25 cellular contexts compared by ENCODE assay signal in genomic region chr19:45710731-45711130, GRCh38. TPM values are rescaled to one million over a fixed set of nuclear protein-coding genes. Genes with fewer than 3 reads are reported as not detected.
DNase-seq lines count a peak whose midpoint lies in the region; ATAC-seq, FAIRE-seq and TF ChIP-seq lines count a peak whose summit lies in the region.
"Had no signal": no experiment of that assay in that cellular context is flagged by ENCODE, and none has a peak within 500 bp of the region (broad histone marks: within the 10 kb centered on the region; RNA-seq: fewer than 3 reads in every experiment).

No MANE protein-coding gene starts in this region.

- H3K27me3 ChIP-seq in OCI-LY3 (ENCODE audit: low read depth, low read length) (no peaks in the 10 kb centered on the region), K562 (ENCODE audit: control insufficient read depth in 2 of 2, insufficient read depth in 2 of 2, low read length in 2 of 2) (no peaks in the 10 kb centered on the region), ascending aorta (no peaks in the 10 kb centered on the region)

- no peak overlapping the region for H3K4me3 Mint-ChIP-seq in activated CD8-positive, alpha-beta T cell treated with anti-CD3 and anti-CD28 coated beads for 36 hours
- no peak overlapping the region for H3K4me3 Mint-ChIP-seq in activated CD8-positive, alpha-beta T cell treated with anti-CD3 and anti-CD28 coated beads, Interleukin-2, amount 10 ng/mL, durations not matched to agents 7 days and 5 days
- H3K4me3 Mint-ChIP-seq in osteocyte (ENCODE audit: unreplicated experiment) = no peak overlapping the region
- H3K4me3 Mint-ChIP-seq: dendritic cell treated with granulocyte-macrophage colony-stimulating factor and Interleukin-4, amounts not matched to agents 40 ng/mL and 50 ng/mL, for 4 days; HFFc6; T-cell had no signal

- WGBS in K562 (ENCODE audit: insufficient coverage, low coverage, missing lambda C conversion rate) = 71% methylated on average over 7 of the region's 8 CpGs

- H3K27ac ChIP-seq in OCI-LY3 (ENCODE audit: low read length) (no peak overlapping the region), K562 (ENCODE audit: extremely low read depth, low read depth, low read length) (no peak overlapping the region), ascending aorta (no peak overlapping the region), coronary artery (no peak overlapping the region)
- H3K27ac ChIP-seq: skin epidermis, WERI-Rb-1 had no signal

- peaks cover 28% of the 10 kb centered on the region for H3K79me2 ChIP-seq in OCI-LY3 (ENCODE audit: low read length)
- peaks cover 30% of the 10 kb centered on the region for H3K79me2 ChIP-seq in K562 (ENCODE audit: control insufficient read depth, insufficient read depth, low read length)

- no peak overlapping the region for H3K9ac ChIP-seq in OCI-LY3 (ENCODE audit: low read length)
- H3K9ac ChIP-seq in K562 (ENCODE audit: insufficient read depth in 1 of 2, low read depth in 2 of 2, low read length in 2 of 2) = no peak overlapping the region

- H3K9me3 Mint-ChIP-seq in activated CD8-positive, alpha-beta T cell treated with anti-CD3 and anti-CD28 coated beads for 36 hours = no peaks in the 10 kb centered on the region
- H3K9me3 Mint-ChIP-seq in activated CD8-positive, alpha-beta T cell treated with anti-CD3 and anti-CD28 coated beads, Interleukin-2, amount 10 ng/mL, durations not matched to agents 7 days and 5 days (ENCODE audit: insufficient read depth) = no peaks in the 10 kb centered on the region
- no peaks in the 10 kb centered on the region for H3K9me3 Mint-ChIP-seq in osteocyte (ENCODE audit: unreplicated experiment)
- H3K9me3 Mint-ChIP-seq: dendritic cell treated with granulocyte-macrophage colony-stimulating factor and Interleukin-4, amounts not matched to agents 40 ng/mL and 50 ng/mL, for 4 days; HFFc6; T-cell had no signal

- no TSS peak for BruUV-seq in K562 (replicated peaks; lab: Mats Ljungman, UMichigan)

- peaks cover 29% of the 10 kb centered on the region for H3K36me3 ChIP-seq in OCI-LY3 (replicated peaks; ENCODE audit: low read depth, low read length)
- H3K36me3 ChIP-seq in K562 (ENCODE audit: control insufficient read depth, insufficient read depth, low read length) = peaks cover 41% of the 10 kb centered on the region; the same call in 2 of the 3 replicates
- H3K36me3 ChIP-seq in ascending aorta = peaks cover 24 to 25% of the 10 kb centered on the region in 2 donors

- peaks cover 16% of the 10 kb centered on the region for H3K36me3 Mint-ChIP-seq in activated CD8-positive, alpha-beta T cell treated with anti-CD3 and anti-CD28 coated beads for 36 hours (ENCODE audit: low read depth)
- H3K36me3 Mint-ChIP-seq in activated CD8-positive, alpha-beta T cell treated with anti-CD3 and anti-CD28 coated beads, Interleukin-2, amount 10 ng/mL, durations not matched to agents 7 days and 5 days (ENCODE audit: low read depth) = peaks cover 23% of the 10 kb centered on the region
- H3K36me3 Mint-ChIP-seq in osteocyte (ENCODE audit: unreplicated experiment) = peaks cover 14% of the 10 kb centered on the region

- H3K4me2 ChIP-seq in OCI-LY3 (ENCODE audit: low read length) = peak overlapping the region; percentile 6
- no peak overlapping the region for H3K4me2 ChIP-seq in K562 (ENCODE audit: insufficient read depth, low read length)

- TF ChIP-seq EP300 in K562 (IDR thresholded peaks at IDR 0.05; ENCODE audit: low read length) = no peak

- H4K20me1 ChIP-seq in OCI-LY3 (ENCODE audit: insufficient read depth, low read length) (no peaks in the 10 kb centered on the region), K562 (replicated peaks; ENCODE audit: control insufficient read depth, insufficient read depth, low read length) (no peaks in the 10 kb centered on the region)

- CTCF ChIA-PET in activated CD8-positive, alpha-beta T cell treated with anti-CD3 and anti-CD28 coated beads for 36 hours (lab: Charles Lee) = interaction anchor here (0.9 to 2.3 kb wide), 4 partner anchors 9 to 30 kb away, joined by 3 to 9 read pairs (median 4); partner anchors contain the start of gene QPCTL
- CTCF ChIA-PET in activated CD8-positive, alpha-beta T cell treated with anti-CD3 and anti-CD28 coated beads, Interleukin-2, amount 10 ng/mL, durations not matched to agents 7 days and 5 days (lab: Charles Lee) = interaction anchor here (1.8 kb wide), 1 partner anchor 18 kb away, joined by 9 read pairs; the partner anchor contains the start of gene QPCTL
- CTCF ChIA-PET in K562 (lab: Yijun Ruan, JAX; ENCODE audit: low intra/inter-chr PET ratio) = no interaction called here

- H2AFZ ChIP-seq in OCI-LY3 (ENCODE audit: low read depth, low read length) (no peak overlapping the region), K562 (ENCODE audit: low read depth, low read length) (no peak overlapping the region)

- no peaks in the 10 kb centered on the region for H3K9me1 ChIP-seq in K562 (ENCODE audit: control insufficient read depth, insufficient read depth, low read length)

- FAIRE-seq in K562 (lab: Jason Lieb, UNC) = no peak
- FAIRE-seq: frontal cortex had no signal

- H3K4me1 Mint-ChIP-seq in activated CD8-positive, alpha-beta T cell treated with anti-CD3 and anti-CD28 coated beads for 36 hours (ENCODE audit: low read depth) = peaks cover 22% of the 10 kb centered on the region
- peaks cover 11% of the 10 kb centered on the region for H3K4me1 Mint-ChIP-seq in activated CD8-positive, alpha-beta T cell treated with anti-CD3 and anti-CD28 coated beads, Interleukin-2, amount 10 ng/mL, durations not matched to agents 7 days and 5 days (ENCODE audit: low read depth)
- peaks cover 10% of the 10 kb centered on the region for H3K4me1 Mint-ChIP-seq in osteocyte (ENCODE audit: unreplicated experiment)

- no peak for TF ChIP-seq RAD21 in K562 (CRISPR knock-in tag; conservative IDR thresholded peaks at IDR 0.05 in 1 of 2, IDR thresholded peaks at IDR 0.05 in 1 of 2)

- in situ Hi-C loops in K562 (cut with MboI) = no loop called here

- no peak overlapping the region for H3K4me3 ChIP-seq in OCI-LY3 (ENCODE audit: low read length)
- no peak overlapping the region for H3K4me3 ChIP-seq in K562
- no peak overlapping the region for H3K4me3 ChIP-seq in ascending aorta
- H3K4me3 ChIP-seq in coronary artery = no peak overlapping the region
- H3K4me3 ChIP-seq: skin epidermis had no signal

- TF ChIP-seq POLR2A in K562 (conservative IDR thresholded peaks at IDR 0.05) = no peak

- POLR2A ChIA-PET in activated CD8-positive, alpha-beta T cell treated with anti-CD3 and anti-CD28 coated beads for 36 hours (lab: Charles Lee) = interaction anchor here (0.7 to 1.3 kb wide), 3 partner anchors 16 to 59 kb away, joined by 3 to 6 read pairs (median 3); partner anchors contain the start of genes QPCTL, SIX5 and SNRPD2
- POLR2A ChIA-PET in activated CD8-positive, alpha-beta T cell treated with anti-CD3 and anti-CD28 coated beads, Interleukin-2, amount 10 ng/mL, durations not matched to agents 7 days and 5 days (lab: Charles Lee) = interaction anchor here (0.5 to 1.0 kb wide), 2 partner anchors 19 to 901 kb away, joined by 3 to 4 read pairs; partner anchors contain the start of genes QPCTL and SNRPD2
- POLR2A ChIA-PET in K562 (lab: Yijun Ruan, JAX) = interaction anchor here (0.6 to 3.9 kb wide), 5 partner anchors 12 to 709 kb away, joined by 3 to 20 read pairs (median 3); partner anchors contain the start of genes FBXO46, QPCTL and SNRPD2

- ATAC-seq in activated CD8-positive, alpha-beta T cell treated with anti-CD3 and anti-CD28 coated beads for 36 hours = no peak
- no peak for ATAC-seq in activated CD8-positive, alpha-beta T cell treated with anti-CD3 and anti-CD28 coated beads, Interleukin-2, amount 10 ng/mL, durations not matched to agents 7 days and 5 days
- no peak for ATAC-seq in K562
- ATAC-seq: T-cell had no signal

- intact Hi-C loops in activated CD8-positive, alpha-beta T cell treated with anti-CD3 and anti-CD28 coated beads for 36 hours (cut with micrococcal nuclease) = no loop called here
- intact Hi-C loops in K562 (cut with micrococcal nuclease) = no loop called here
- intact Hi-C loops in ascending aorta (cut with DNase I) = no loop called here

- no peaks in the 10 kb centered on the region for H3K27me3 Mint-ChIP-seq in activated CD8-positive, alpha-beta T cell treated with anti-CD3 and anti-CD28 coated beads for 36 hours
- no peaks in the 10 kb centered on the region for H3K27me3 Mint-ChIP-seq in activated CD8-positive, alpha-beta T cell treated with anti-CD3 and anti-CD28 coated beads, Interleukin-2, amount 10 ng/mL, durations not matched to agents 7 days and 5 days (ENCODE audit: low read depth)
- H3K27me3 Mint-ChIP-seq in osteocyte (ENCODE audit: unreplicated experiment) = no peaks in the 10 kb centered on the region
- H3K27me3 Mint-ChIP-seq: dendritic cell treated with granulocyte-macrophage colony-stimulating factor and Interleukin-4, amounts not matched to agents 40 ng/mL and 50 ng/mL, for 4 days; T-cell had no signal

- no peak for DNase-seq in activated CD8-positive, alpha-beta T cell treated with anti-CD3 and anti-CD28 coated beads for 36 hours
- DNase-seq in activated CD8-positive, alpha-beta T cell treated with anti-CD3 and anti-CD28 coated beads, Interleukin-2, amount 10 ng/mL, durations not matched to agents 7 days and 5 days = no peak
- no peak for DNase-seq in K562 (ENCODE audit: extremely low read depth in 1 of 4, low spot score in 3 of 4)
- DNase-seq in osteocyte (ENCODE audit: extremely low spot score, unreplicated experiment) = no peak
- DNase-seq in stimulated activated CD4-positive, alpha-beta T cell treated with anti-CD3 and anti-CD28 coated beads, Interleukin-12 subunit alpha, Interleukin-12 subunit beta, amount 100 ng/mL, for 4 hours = no peak
- no peak for DNase-seq in ascending aorta (ENCODE audit: low spot score in 2 of 2)
- DNase-seq in coronary artery (ENCODE audit: low spot score) = no peak
- DNase-seq: activated CD8-positive, alpha-beta memory T cell treated with anti-CD3 and anti-CD28 coated beads for 24 hours; activated effector memory CD4-positive, alpha-beta T cell treated with anti-CD3 and anti-CD28 coated beads, Interleukin-2, amount 50 U/mL, for 16 hours; HFFc6; NCI-H1105; NCI-H524; posterior cingulate gyrus; Right ventricle myocardium superior; stimulated activated CD4-positive, alpha-beta T cell treated with anti-CD3 and anti-CD28 coated beads, Interleukin-4, amount 100 ng/mL, for 24 hours; T-cell; WERI-Rb-1 had no signal

- peaks cover 33% of the 10 kb centered on the region for H3K4me1 ChIP-seq in OCI-LY3 (ENCODE audit: low read length)
- H3K4me1 ChIP-seq in K562 (replicated peaks in 1 of 2; ENCODE audit: control insufficient read depth in 2 of 2, insufficient read depth in 2 of 2, low read length in 2 of 2) = peaks cover 5 to 22% of the 10 kb centered on the region in 2 experiments; a peak in 4 of 5 replicates
- peaks cover 0 to 4% of the 10 kb centered on the region in 2 donors for H3K4me1 ChIP-seq in ascending aorta

- H3K27ac Mint-ChIP-seq in activated CD8-positive, alpha-beta T cell treated with anti-CD3 and anti-CD28 coated beads for 36 hours = peak overlapping the region; percentile 39
- H3K27ac Mint-ChIP-seq in activated CD8-positive, alpha-beta T cell treated with anti-CD3 and anti-CD28 coated beads, Interleukin-2, amount 10 ng/mL, durations not matched to agents 7 days and 5 days = no peak overlapping the region
- peak overlapping the region; percentile 19 for H3K27ac Mint-ChIP-seq in osteocyte (ENCODE audit: unreplicated experiment)
- H3K27ac Mint-ChIP-seq: dendritic cell treated with granulocyte-macrophage colony-stimulating factor and Interleukin-4, amounts not matched to agents 40 ng/mL and 50 ng/mL, for 4 days; HFFc6 had no signal

- no peak for TF ChIP-seq CTCF in activated CD8-positive, alpha-beta T cell treated with anti-CD3 and anti-CD28 coated beads for 36 hours (IDR thresholded peaks at IDR 0.05)
- TF ChIP-seq CTCF in OCI-LY3 (IDR thresholded peaks at IDR 0.05; ENCODE audit: low read depth, low read length) = no peak
- TF ChIP-seq CTCF in K562 (IDR thresholded peaks at IDR 0.05 in 2 of 3, conservative IDR thresholded peaks at IDR 0.05 in 1 of 3; ENCODE audit: insufficient read depth in 2 of 3, low read depth in 1 of 3, low read length in 3 of 3) = no peak
- TF ChIP-seq CTCF in osteocyte (IDR thresholded peaks at IDR 0.05) = no peak
- no peak for TF ChIP-seq CTCF in ascending aorta (IDR thresholded peaks at IDR 0.05)
- no peak for TF ChIP-seq CTCF in coronary artery (IDR thresholded peaks at IDR 0.05)

- peaks cover 2% of the 10 kb centered on the region; the same call in 1 of the 2 replicates for H3K9me3 ChIP-seq in OCI-LY3 (ENCODE audit: insufficient read depth, low read length)
- H3K9me3 ChIP-seq in K562 (replicated peaks; ENCODE audit: control insufficient read depth, insufficient read depth, low read depth, low read length) = no peaks in the 10 kb centered on the region
- no peaks in the 10 kb centered on the region for H3K9me3 ChIP-seq in ascending aorta

RNA-seq across cellular contexts. Expression of gene QPCTL, which starts 18.3 kb away (rescaled TPM):
- 10 to 100 TPM; 31.6 to 31.7 TPM for total RNA-seq in activated CD8-positive, alpha-beta T cell treated with anti-CD3 and anti-CD28 coated beads for 36 hours
- total RNA-seq in activated CD8-positive, alpha-beta T cell treated with anti-CD3 and anti-CD28 coated beads, Interleukin-2, amount 10 ng/mL, durations not matched to agents 7 days and 5 days = 1 to 10 TPM; 6.7 to 8.0 TPM
- total RNA-seq in K562 (2011; cell fraction: chromatin; rRNA removed; ENCODE audit: low replicate concordance) = 21.6 and 47.1 TPM in 2 replicates
- total RNA-seq in K562 (2011; cell fraction: nucleolus; rRNA removed) = 66.6 and 72.4 TPM in 2 replicates
- 43.8 and 47.6 TPM in 2 replicates for total RNA-seq in K562 (2011; cell fraction: nucleoplasm; rRNA removed)
- total RNA-seq in K562 (2014; rRNA removed) (22.3 and 25.1 TPM in 2 replicates), K562 (2014; rRNA removed; fragmentation: Illumina TruSeq; extraction: Trizol) (7.2 and 9.2 TPM in 2 replicates), K562 (2015; rRNA removed; fragmentation: Illumina TruSeq; extraction: Trizol) (7.4 and 7.5 TPM in 2 replicates), K562 (2021) (29.4 and 31.3 TPM in 2 replicates), osteocyte (14.0 TPM in 2 replicates), ascending aorta (7.2 TPM)
- polyA plus RNA-seq in K562 (2011; rRNA removed) (12.7 and 24.3 TPM in 2 replicates), K562 (2014; fragmentation: Illumina TruSeq; extraction: Trizol) (14.2 and 17.9 TPM in 2 replicates), K562 (2014; fragmentation: Nextera tagmentation; extraction: Ambion mirVana) (1 to 10 TPM in 1 of 2 experiments, under 1 TPM in 1; 0.99 to 1.6 TPM), K562 (2014; rRNA removed) (21.1 and 25.9 TPM in 2 replicates)
- 28.9 and 37.9 TPM in 2 replicates for polyA plus RNA-seq in K562 (2011; cell fraction: cytosol; rRNA removed)
- polyA plus RNA-seq in K562 (2011; cell fraction: nucleus; rRNA removed) = 66.3 and 85.9 TPM in 2 replicates
- 19.5 and 24.1 TPM in 2 replicates for polyA plus RNA-seq in K562 (2012)
- polyA minus RNA-seq in K562 (2011; rRNA and poly(A)+ RNA removed) = 8.8 and 10.7 TPM in 2 replicates
- 13.4 and 16.7 TPM in 2 replicates for polyA minus RNA-seq in K562 (2011; cell fraction: cytosol; rRNA and poly(A)+ RNA removed)
- 11.1 and 12.7 TPM in 2 replicates for polyA minus RNA-seq in K562 (2011; cell fraction: nucleus; rRNA and poly(A)+ RNA removed)

RNA-seq across cellular contexts. Expression of gene SNRPD2, which starts 19.0 kb away (rescaled TPM):
- 100 to 1,000 TPM; 918 to 967 TPM for total RNA-seq in activated CD8-positive, alpha-beta T cell treated with anti-CD3 and anti-CD28 coated beads for 36 hours
- total RNA-seq in activated CD8-positive, alpha-beta T cell treated with anti-CD3 and anti-CD28 coated beads, Interleukin-2, amount 10 ng/mL, durations not matched to agents 7 days and 5 days = 100 to 1,000 TPM; 634 to 652 TPM
- total RNA-seq in K562 (2011; cell fraction: chromatin; rRNA removed; ENCODE audit: low replicate concordance) = 50.0 and 52.6 TPM in 2 replicates
- total RNA-seq in K562 (2011; cell fraction: nucleolus; rRNA removed) = 163 and 171 TPM in 2 replicates
- total RNA-seq in K562 (2011; cell fraction: nucleoplasm; rRNA removed) = 148 and 206 TPM in 2 replicates
- total RNA-seq in K562 (2014; rRNA removed) (1,029 and 1,092 TPM in 2 replicates), K562 (2014; rRNA removed; fragmentation: Illumina TruSeq; extraction: Trizol) (793 and 886 TPM in 2 replicates), K562 (2015; rRNA removed; fragmentation: Illumina TruSeq; extraction: Trizol) (677 and 728 TPM in 2 replicates), K562 (2021) (1,103 and 1,199 TPM in 2 replicates), osteocyte (366 and 397 TPM in 2 replicates), ascending aorta (71.1 TPM)
- polyA plus RNA-seq in K562 (2011; rRNA removed) (1,538 and 1,599 TPM in 2 replicates), K562 (2014; fragmentation: Illumina TruSeq; extraction: Trizol) (781 and 861 TPM in 2 replicates), K562 (2014; fragmentation: Nextera tagmentation; extraction: Ambion mirVana) (1,000 to 10,000 TPM; 3,747 to 4,411 TPM), K562 (2014; rRNA removed) (1,021 and 1,290 TPM in 2 replicates)
- 691 and 802 TPM in 2 replicates for polyA plus RNA-seq in K562 (2011; cell fraction: cytosol; rRNA removed)
- 342 and 554 TPM in 2 replicates for polyA plus RNA-seq in K562 (2011; cell fraction: nucleus; rRNA removed)
- 738 and 818 TPM in 2 replicates for polyA plus RNA-seq in K562 (2012)
- 280 and 301 TPM in 2 replicates for polyA minus RNA-seq in K562 (2011; rRNA and poly(A)+ RNA removed)
- 111 and 125 TPM in 2 replicates for polyA minus RNA-seq in K562 (2011; cell fraction: cytosol; rRNA and poly(A)+ RNA removed)
- 38.4 and 110 TPM in 2 replicates for polyA minus RNA-seq in K562 (2011; cell fraction: nucleus; rRNA and poly(A)+ RNA removed)

RNA-seq across cellular contexts. Expression of gene FBXO46, which starts 20.0 kb away (rescaled TPM):
- 10 to 100 TPM; 28.6 to 34.7 TPM for total RNA-seq in activated CD8-positive, alpha-beta T cell treated with anti-CD3 and anti-CD28 coated beads for 36 hours
- total RNA-seq in activated CD8-positive, alpha-beta T cell treated with anti-CD3 and anti-CD28 coated beads, Interleukin-2, amount 10 ng/mL, durations not matched to agents 7 days and 5 days = 10 to 100 TPM; 32.6 to 33.9 TPM
- total RNA-seq in K562 (2011; cell fraction: chromatin; rRNA removed; ENCODE audit: low replicate concordance) = 16.6 and 30.3 TPM in 2 replicates
- 17.5 and 18.4 TPM in 2 replicates for total RNA-seq in K562 (2011; cell fraction: nucleolus; rRNA removed)
- 21.0 and 36.0 TPM in 2 replicates for total RNA-seq in K562 (2011; cell fraction: nucleoplasm; rRNA removed)
- total RNA-seq in K562 (2014; rRNA removed) (13.2 and 18.5 TPM in 2 replicates), K562 (2014; rRNA removed; fragmentation: Illumina TruSeq; extraction: Trizol) (5.0 and 5.5 TPM in 2 replicates), K562 (2015; rRNA removed; fragmentation: Illumina TruSeq; extraction: Trizol) (7.9 and 8.3 TPM in 2 replicates), K562 (2021) (32.6 and 36.1 TPM in 2 replicates), osteocyte (16.0 and 18.3 TPM in 2 replicates), ascending aorta (27.5 TPM)
- polyA plus RNA-seq in K562 (2011; rRNA removed) (5.4 and 6.1 TPM in 2 replicates), K562 (2014; fragmentation: Illumina TruSeq; extraction: Trizol) (7.3 and 10.9 TPM in 2 replicates), K562 (2014; fragmentation: Nextera tagmentation; extraction: Ambion mirVana) (1 to 10 TPM; 1.5 to 4.0 TPM), K562 (2014; rRNA removed) (11.8 and 15.6 TPM in 2 replicates)
- polyA plus RNA-seq in K562 (2011; cell fraction: cytosol; rRNA removed) = 10.2 and 11.6 TPM in 2 replicates
- polyA plus RNA-seq in K562 (2011; cell fraction: nucleus; rRNA removed) = 19.1 and 20.0 TPM in 2 replicates
- polyA plus RNA-seq in K562 (2012) = 9.1 and 13.3 TPM in 2 replicates
- 3.9 and 4.7 TPM in 2 replicates for polyA minus RNA-seq in K562 (2011; rRNA and poly(A)+ RNA removed)
- polyA minus RNA-seq in K562 (2011; cell fraction: cytosol; rRNA and poly(A)+ RNA removed) = 6.2 and 6.7 TPM in 2 replicates
- polyA minus RNA-seq in K562 (2011; cell fraction: nucleus; rRNA and poly(A)+ RNA removed) = 4.8 and 8.6 TPM in 2 replicates

RNA-seq across cellular contexts. Expression of gene MEIOSIN, which starts 22.5 kb away (rescaled TPM):
- total RNA-seq in activated CD8-positive, alpha-beta T cell treated with anti-CD3 and anti-CD28 coated beads for 36 hours = not detected
- not detected for total RNA-seq in activated CD8-positive, alpha-beta T cell treated with anti-CD3 and anti-CD28 coated beads, Interleukin-2, amount 10 ng/mL, durations not matched to agents 7 days and 5 days
- 0.48 and 1.4 TPM in 2 replicates for total RNA-seq in K562 (2011; cell fraction: chromatin; rRNA removed; ENCODE audit: low replicate concordance)
- total RNA-seq in K562 (2011; cell fraction: nucleolus; rRNA removed) = 0.66 and 0.67 TPM in 2 replicates
- total RNA-seq in K562 (2011; cell fraction: nucleoplasm; rRNA removed) = 0.37 and 0.76 TPM in 2 replicates
- total RNA-seq in K562 (2014; rRNA removed) (1.6 and 2.4 TPM in 2 replicates), K562 (2014; rRNA removed; fragmentation: Illumina TruSeq; extraction: Trizol) (0.64 and 0.76 TPM in 2 replicates), K562 (2015; rRNA removed; fragmentation: Illumina TruSeq; extraction: Trizol) (0.51 and 0.64 TPM in 2 replicates), K562 (2021) (1.5 and 2.0 TPM in 2 replicates), osteocyte (not detected in 2 replicates), ascending aorta (not detected)
- polyA plus RNA-seq in K562 (2011; rRNA removed) (0.20 and 1.4 TPM in 2 replicates), K562 (2014; fragmentation: Illumina TruSeq; extraction: Trizol) (1.8 and 2.2 TPM in 2 replicates), K562 (2014; fragmentation: Nextera tagmentation; extraction: Ambion mirVana) (under 1 TPM; 0.06 to 0.07 TPM), K562 (2014; rRNA removed) (1.2 and 1.6 TPM in 2 replicates)
- 0.82 and 0.99 TPM in 2 replicates for polyA plus RNA-seq in K562 (2011; cell fraction: cytosol; rRNA removed)
- polyA plus RNA-seq in K562 (2011; cell fraction: nucleus; rRNA removed) = 0.51 and 0.86 TPM in 2 replicates
- polyA plus RNA-seq in K562 (2012) = 1.8 and 3.2 TPM in 2 replicates
- 0.21 and 0.54 TPM in 2 replicates for polyA minus RNA-seq in K562 (2011; rRNA and poly(A)+ RNA removed)
- polyA minus RNA-seq in K562 (2011; cell fraction: cytosol; rRNA and poly(A)+ RNA removed) = 1.1 TPM in 1 of 2 replicates, not detected in the other
- 0.13 and 1.1 TPM in 2 replicates for polyA minus RNA-seq in K562 (2011; cell fraction: nucleus; rRNA and poly(A)+ RNA removed)
- total RNA-seq: A172, epithelial cell of proximal tubule, frontal cortex, G401, HFFc6, Right ventricle myocardium superior, T-cell had no signal
- polyA plus RNA-seq: BJ had no signal

RNA-seq across cellular contexts. Expression of gene GIPR, which starts 42.7 kb away (rescaled TPM):
- 1 to 10 TPM; 5.9 to 6.8 TPM for total RNA-seq in activated CD8-positive, alpha-beta T cell treated with anti-CD3 and anti-CD28 coated beads for 36 hours
- total RNA-seq in activated CD8-positive, alpha-beta T cell treated with anti-CD3 and anti-CD28 coated beads, Interleukin-2, amount 10 ng/mL, durations not matched to agents 7 days and 5 days = 1 to 10 TPM; 7.0 to 9.2 TPM
- total RNA-seq in K562 (2011; cell fraction: chromatin; rRNA removed; ENCODE audit: low replicate concordance) = 167 and 311 TPM in 2 replicates
- 156 and 157 TPM in 2 replicates for total RNA-seq in K562 (2011; cell fraction: nucleolus; rRNA removed)
- total RNA-seq in K562 (2011; cell fraction: nucleoplasm; rRNA removed) = 157 and 215 TPM in 2 replicates
- total RNA-seq in K562 (2014; rRNA removed) = 12.7 and 14.9 TPM in 2 replicates
- total RNA-seq in K562 (2014; rRNA removed; fragmentation: Illumina TruSeq; extraction: Trizol) = 13.4 and 13.6 TPM in 2 replicates
- total RNA-seq in K562 (2015; rRNA removed; fragmentation: Illumina TruSeq; extraction: Trizol) = 19.6 and 19.8 TPM in 2 replicates
- 21.7 and 24.4 TPM in 2 replicates for total RNA-seq in K562 (2021)
- polyA plus RNA-seq in K562 (2011; rRNA removed) = 10.7 and 14.0 TPM in 2 replicates
- polyA plus RNA-seq in K562 (2011; cell fraction: cytosol; rRNA removed) = 5.8 and 6.6 TPM in 2 replicates
- polyA plus RNA-seq in K562 (2011; cell fraction: nucleus; rRNA removed) = 109 and 181 TPM in 2 replicates
- 31.1 and 55.4 TPM in 2 replicates for polyA plus RNA-seq in K562 (2012)
- 12.7 and 16.9 TPM in 2 replicates for polyA plus RNA-seq in K562 (2014; fragmentation: Illumina TruSeq; extraction: Trizol)
- polyA plus RNA-seq in K562 (2014; fragmentation: Nextera tagmentation; extraction: Ambion mirVana) = 1 to 10 TPM; 2.2 to 2.5 TPM
- polyA plus RNA-seq in K562 (2014; rRNA removed) = 26.3 and 26.8 TPM in 2 replicates
- 13.2 and 19.1 TPM in 2 replicates for polyA minus RNA-seq in K562 (2011; rRNA and poly(A)+ RNA removed)
- 7.3 and 11.5 TPM in 2 replicates for polyA minus RNA-seq in K562 (2011; cell fraction: cytosol; rRNA and poly(A)+ RNA removed)
- polyA minus RNA-seq in K562 (2011; cell fraction: nucleus; rRNA and poly(A)+ RNA removed) = 49.4 and 54.7 TPM in 2 replicates
- total RNA-seq in osteocyte = 0.81 and 1.3 TPM in 2 replicates
- total RNA-seq in ascending aorta = not detected
